Comparison of ENCODE assay signal across 14 cellular contexts in the genomic region with DNA sequence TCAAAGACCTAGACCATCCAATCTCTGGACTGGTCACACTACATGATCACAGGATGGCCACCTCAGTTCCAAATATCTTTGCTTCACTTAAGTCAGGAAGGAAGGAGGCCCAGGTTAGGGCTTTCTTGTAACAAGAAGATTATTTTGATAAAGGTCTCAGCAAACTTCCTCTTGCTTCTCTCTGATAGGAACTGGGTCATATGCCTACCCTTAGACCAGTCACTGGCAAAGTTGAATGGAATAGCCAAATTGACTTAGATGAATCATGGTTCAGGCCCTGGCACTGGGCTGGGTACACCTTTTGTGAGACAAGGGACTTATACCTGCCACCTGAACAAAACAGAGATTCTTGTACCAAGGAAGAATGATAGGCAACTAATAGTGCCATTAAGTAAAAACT.
"Had no signal": no experiment of that assay in that cellular context is flagged by ENCODE, and none has a peak within 500 bp of the region (broad histone marks: within the 10 kb centered on the region; RNA-seq: fewer than 3 reads in every experiment).

No MANE protein-coding gene starts in this region.

- H3K36me3 ChIP-seq: colonic mucosa, gastroesophageal sphincter, left lung, prostate gland, right lobe of liver had no signal

- H3K27me3 ChIP-seq: colonic mucosa, gastroesophageal sphincter, left lung, right lobe of liver had no signal

- H3K4me3 ChIP-seq: colonic mucosa, gastroesophageal sphincter, left lung, prostate gland, right lobe of liver had no signal

- DNase-seq: activated CD8-positive, alpha-beta memory T cell treated with anti-CD3 and anti-CD28 coated beads, Interleukin-2, amount 50 U/mL, for 48 hours; activated CD8-positive, alpha-beta T cell treated with anti-CD3 and anti-CD28 coated beads, Interleukin-2, amount 10 ng/mL, durations not matched to agents 7 days and 5 days; activated effector memory CD4-positive, alpha-beta T cell treated with Interleukin-2 at 50 U/mL for 16 hours; colonic mucosa; effector CD4-positive, alpha-beta T cell; left lung; right lobe of liver; trophoblast cell had no signal

- H3K9me3 Mint-ChIP-seq: memory B cell; nephron; stimulated activated memory B cell treated with anti-CD40 and anti-IgM and Interleukin-4, amounts not matched to agents 10 μg/mL and 1 μg/mL and 100 μg/mL, for 72 hours had no signal

- ATAC-seq: activated CD4-positive, CD25-positive, alpha-beta regulatory T cell treated with anti-CD3 and anti-CD28 coated beads, Interleukin-2, amount 50 U/mL, for 24 hours; activated CD8-positive, alpha-beta T cell treated with anti-CD3 and anti-CD28 coated beads, Interleukin-2, amount 10 ng/mL, durations not matched to agents 7 days and 5 days; gastroesophageal sphincter; left lung; stimulated activated memory B cell treated with anti-CD40 and anti-IgM and Interleukin-4, amounts not matched to agents 10 μg/mL and 1 μg/mL and 100 μg/mL, for 72 hours had no signal

- H3K4me3 Mint-ChIP-seq: activated CD8-positive, alpha-beta T cell treated with anti-CD3 and anti-CD28 coated beads, Interleukin-2, amount 10 ng/mL, durations not matched to agents 7 days and 5 days; memory B cell; nephron; stimulated activated memory B cell treated with anti-CD40 and anti-IgM and Interleukin-4, amounts not matched to agents 10 μg/mL and 1 μg/mL and 100 μg/mL, for 72 hours had no signal

- H3K36me3 Mint-ChIP-seq: stimulated activated memory B cell treated with anti-CD40 and anti-IgM and Interleukin-4, amounts not matched to agents 10 μg/mL and 1 μg/mL and 100 μg/mL, for 72 hours had no signal

- H3K27me3 Mint-ChIP-seq: memory B cell; stimulated activated memory B cell treated with anti-CD40 and anti-IgM and Interleukin-4, amounts not matched to agents 10 μg/mL and 1 μg/mL and 100 μg/mL, for 72 hours had no signal

- H3K27ac ChIP-seq: colonic mucosa, gastroesophageal sphincter, left lung, prostate gland, right lobe of liver had no signal

- H3K9me3 ChIP-seq: colonic mucosa, gastroesophageal sphincter, left lung, prostate gland, right lobe of liver had no signal

- H3K27ac Mint-ChIP-seq: activated CD8-positive, alpha-beta T cell treated with anti-CD3 and anti-CD28 coated beads, Interleukin-2, amount 10 ng/mL, durations not matched to agents 7 days and 5 days; memory B cell had no signal

- H3K4me1 ChIP-seq: prostate gland had no signal
